Comparison of ENCODE assay signal across 2 cellular contexts in genomic region chr10:57657164-57657765, GRCh38.
TF ChIP-seq lines count a peak whose summit lies in the region.

No MANE protein-coding gene starts in this region.

TF ChIP-seq in HEK293, 187 proteins besides CTCF, POLR2A, EP300 and RAD21 (continued from another document):
- TF ChIP-seq, protein P1, sequence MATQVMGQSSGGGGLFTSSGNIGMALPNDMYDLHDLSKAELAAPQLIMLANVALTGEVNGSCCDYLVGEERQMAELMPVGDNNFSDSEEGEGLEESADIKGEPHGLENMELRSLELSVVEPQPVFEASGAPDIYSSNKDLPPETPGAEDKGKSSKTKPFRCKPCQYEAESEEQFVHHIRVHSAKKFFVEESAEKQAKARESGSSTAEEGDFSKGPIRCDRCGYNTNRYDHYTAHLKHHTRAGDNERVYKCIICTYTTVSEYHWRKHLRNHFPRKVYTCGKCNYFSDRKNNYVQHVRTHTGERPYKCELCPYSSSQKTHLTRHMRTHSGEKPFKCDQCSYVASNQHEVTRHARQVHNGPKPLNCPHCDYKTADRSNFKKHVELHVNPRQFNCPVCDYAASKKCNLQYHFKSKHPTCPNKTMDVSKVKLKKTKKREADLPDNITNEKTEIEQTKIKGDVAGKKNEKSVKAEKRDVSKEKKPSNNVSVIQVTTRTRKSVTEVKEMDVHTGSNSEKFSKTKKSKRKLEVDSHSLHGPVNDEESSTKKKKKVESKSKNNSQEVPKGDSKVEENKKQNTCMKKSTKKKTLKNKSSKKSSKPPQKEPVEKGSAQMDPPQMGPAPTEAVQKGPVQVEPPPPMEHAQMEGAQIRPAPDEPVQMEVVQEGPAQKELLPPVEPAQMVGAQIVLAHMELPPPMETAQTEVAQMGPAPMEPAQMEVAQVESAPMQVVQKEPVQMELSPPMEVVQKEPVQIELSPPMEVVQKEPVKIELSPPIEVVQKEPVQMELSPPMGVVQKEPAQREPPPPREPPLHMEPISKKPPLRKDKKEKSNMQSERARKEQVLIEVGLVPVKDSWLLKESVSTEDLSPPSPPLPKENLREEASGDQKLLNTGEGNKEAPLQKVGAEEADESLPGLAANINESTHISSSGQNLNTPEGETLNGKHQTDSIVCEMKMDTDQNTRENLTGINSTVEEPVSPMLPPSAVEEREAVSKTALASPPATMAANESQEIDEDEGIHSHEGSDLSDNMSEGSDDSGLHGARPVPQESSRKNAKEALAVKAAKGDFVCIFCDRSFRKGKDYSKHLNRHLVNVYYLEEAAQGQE (tag by site-specific recombination; IDR thresholded peaks at IDR 0.05) = no peak
- no peak for TF ChIP-seq ZNF280D (tag by site-specific recombination; IDR thresholded peaks at IDR 0.05)
- no peak for TF ChIP-seq INSM2 (tag by site-specific recombination; IDR thresholded peaks at IDR 0.05)
- peak; percentile 45; the same call in 1 of the 2 replicates for TF ChIP-seq ZFHX2 (tag by site-specific recombination; conservative IDR thresholded peaks at IDR 0.05)
- TF ChIP-seq SCRT1 (tag by site-specific recombination; IDR thresholded peaks at IDR 0.05; ENCODE audit: borderline replicate concordance) = no peak
- TF ChIP-seq ZNF184 (tag by site-specific recombination; IDR thresholded peaks at IDR 0.05) = no peak
- TF ChIP-seq ZNF48 (tag by site-specific recombination; IDR thresholded peaks at IDR 0.05) = no peak
- TF ChIP-seq ZFP69B (tag by site-specific recombination; IDR thresholded peaks at IDR 0.05) = no peak
- no peak for TF ChIP-seq FEZF1 (tag by site-specific recombination; IDR thresholded peaks at IDR 0.05)
- no peak for TF ChIP-seq ZNF768 (tag by site-specific recombination; IDR thresholded peaks at IDR 0.05)
- TF ChIP-seq EGR2 (tag by site-specific recombination; IDR thresholded peaks at IDR 0.05; ENCODE audit: low read depth) = peak; percentile 28; the same call in 1 of the 2 replicates
- TF ChIP-seq SCRT2 (tag by site-specific recombination; IDR thresholded peaks at IDR 0.05) = peak; percentile 36; the same call in 1 of the 2 replicates
- TF ChIP-seq ZNF2 (tag by site-specific recombination; IDR thresholded peaks at IDR 0.05) = no peak

TF ChIP-seq in neural cell, 6 proteins besides CTCF, POLR2A, EP300 and RAD21 (continued from another document):
- no peak for TF ChIP-seq MXI1 (conservative IDR thresholded peaks at IDR 0.05; ENCODE audit: poor library complexity, severe bottlenecking)
TF ChIP-seq in neural cell: peak in this region for 1.
